In genomic region chr1:91747666-91748065, GRCh38 we compare ENCODE assay signal across 25 cellular contexts.
"Had no signal": no experiment of that assay in that cellular context is flagged by ENCODE, and none has a peak within 500 bp of the region (broad histone marks: within the 10 kb centered on the region; RNA-seq: fewer than 3 reads in every experiment).

No MANE protein-coding gene starts in this region.

- H3K9me3 Mint-ChIP-seq: memory B cell had no signal

- H3K27me3 ChIP-seq: dorsolateral prefrontal cortex, heart left ventricle, right lobe of liver, stomach, testis, tibial artery had no signal

- H3K36me3 Mint-ChIP-seq: memory B cell had no signal

- H3K27me3 Mint-ChIP-seq: memory B cell, type B pancreatic cell had no signal

- ATAC-seq: heart left ventricle, left colon, left ventricle myocardium superior, lower lobe of right lung, right lobe of liver had no signal

- H3K4me1 Mint-ChIP-seq: endodermal cell, memory B cell had no signal

- H3K4me3 ChIP-seq: dorsolateral prefrontal cortex, heart left ventricle, lower lobe of right lung, prostate gland, right lobe of liver, smooth muscle cell, stomach, testis, tibial artery had no signal

- H3K4me3 Mint-ChIP-seq: endodermal cell, memory B cell, nephron progenitor cell, type B pancreatic cell had no signal

- H3K27ac Mint-ChIP-seq: endodermal cell, memory B cell, nephron progenitor cell, type B pancreatic cell had no signal

- H3K9me3 ChIP-seq: lower lobe of right lung, prostate gland, right lobe of liver, testis, tibial artery had no signal

- DNase-seq: central memory CD4-positive, alpha-beta T cell; dorsolateral prefrontal cortex; effector CD4-positive, alpha-beta T cell; endodermal cell; heart left ventricle; hippocampal formation; islet precursor cell; kidney glomerular epithelial cell; left colon; left ventricle myocardium superior; lower lobe of right lung; nephron progenitor cell; nucleus accumbens; right lobe of liver; stimulated activated CD4-positive, alpha-beta T cell treated with anti-CD3 and anti-CD28 coated beads, Interleukin-12 subunit alpha, Interleukin-12 subunit beta, amount 100 ng/mL, for 4 hours; stimulated activated CD4-positive, alpha-beta T cell treated with anti-CD3 and anti-CD28 coated beads, Interleukin-4, amount 100 ng/mL, for 1 hour; stimulated activated CD8-positive, alpha-beta memory T cell treated with anti-CD3 and anti-CD28 coated beads, Interleukin-4, amount 100 ng/mL, for 48 hours; stimulated activated naive CD4-positive, alpha-beta T cell treated with Interleukin-2 at 50 U/mL for 16 hours; stomach; testis; tibial artery had no signal

- H3K27ac ChIP-seq: dorsolateral prefrontal cortex, tibial artery had no signal

- H3K4me2 ChIP-seq: smooth muscle cell had no signal

- H3K36me3 ChIP-seq: heart left ventricle, lower lobe of right lung, prostate gland, right lobe of liver, stomach, tibial artery had no signal
